1 cellular context compared by ENCODE assay signal in the genomic region with DNA sequence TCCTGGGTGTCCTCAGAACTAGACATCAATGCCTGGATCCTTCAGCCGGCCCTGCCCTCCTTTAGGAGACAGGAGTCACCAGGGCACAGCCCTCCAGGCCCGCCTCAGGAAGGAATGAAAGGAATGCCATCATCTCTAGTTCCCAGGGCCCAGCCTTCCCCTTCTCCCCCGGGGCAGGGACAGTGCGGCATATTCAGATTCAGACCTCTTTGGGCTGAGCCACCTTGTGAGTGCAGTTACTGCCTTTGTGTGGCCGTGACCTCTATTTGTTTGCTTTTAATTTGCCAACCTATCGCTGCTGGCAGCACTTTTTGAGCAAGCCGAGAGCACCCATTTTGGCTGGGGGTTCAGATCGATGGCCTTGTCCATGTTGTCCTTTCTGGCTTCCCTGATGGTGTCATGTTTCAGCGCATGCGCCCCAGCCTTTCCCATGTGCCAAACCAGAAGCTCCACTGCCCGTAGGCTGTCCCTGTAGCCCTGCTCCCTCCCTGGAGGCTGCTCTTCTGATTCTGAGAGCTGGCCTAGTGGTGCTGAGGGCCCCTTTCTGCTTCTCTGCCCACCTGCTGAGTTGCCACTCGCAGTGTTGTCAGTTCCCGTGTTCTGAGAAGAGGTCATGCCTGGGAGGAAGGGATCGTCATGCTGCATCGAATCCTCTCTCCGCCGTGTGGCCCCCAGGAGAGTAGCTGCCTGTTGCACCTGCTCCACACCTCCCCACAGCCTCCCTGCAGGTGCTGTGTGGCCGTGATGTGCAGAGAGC.
TF ChIP-seq lines count a peak whose summit lies in the region.

No MANE protein-coding gene starts in this region.

TF ChIP-seq in K562, 482 proteins besides CTCF, POLR2A, EP300 and RAD21:
- TF ChIP-seq RBM22 (IDR thresholded peaks at IDR 0.05; ENCODE audit: low read depth, low read length, poor library complexity, severe bottlenecking) = peak; percentile 2
- TF ChIP-seq POLR2G (IDR thresholded peaks at IDR 0.05; ENCODE audit: low read depth, low read length) = 0 out of 2 replicates have a peak, but pooled peaks have one; percentile 12
- TF ChIP-seq, protein P1, sequence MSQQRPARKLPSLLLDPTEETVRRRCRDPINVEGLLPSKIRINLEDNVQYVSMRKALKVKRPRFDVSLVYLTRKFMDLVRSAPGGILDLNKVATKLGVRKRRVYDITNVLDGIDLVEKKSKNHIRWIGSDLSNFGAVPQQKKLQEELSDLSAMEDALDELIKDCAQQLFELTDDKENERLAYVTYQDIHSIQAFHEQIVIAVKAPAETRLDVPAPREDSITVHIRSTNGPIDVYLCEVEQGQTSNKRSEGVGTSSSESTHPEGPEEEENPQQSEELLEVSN (IDR thresholded peaks at IDR 0.05; ENCODE audit: borderline replicate concordance in 1 of 2, extremely low read depth in 1 of 2, insufficient read depth in 1 of 2, insufficient read length in 1 of 2, low read depth in 1 of 2, low read length in 1 of 2, poor library complexity in 1 of 2, severe bottlenecking in 1 of 2) = no peak
TF ChIP-seq in K562: peak in this region for 2.
